38 cellular contexts compared by ENCODE assay signal in genomic region chr5:123113136-123113535, GRCh38. TPM values are rescaled to one million over a fixed set of nuclear protein-coding genes. Genes with fewer than 3 reads are reported as not detected.
"Had no signal": no experiment of that assay in that cellular context is flagged by ENCODE, and none has a peak within 500 bp of the region (broad histone marks: within the 10 kb centered on the region; RNA-seq: fewer than 3 reads in every experiment).

No MANE protein-coding gene starts in this region.

- H3K27ac ChIP-seq: body of pancreas, breast epithelium, KMS-11, Peyer's patch, SJSA1, VCaP had no signal

- H3K9me3 ChIP-seq: body of pancreas, breast epithelium, Peyer's patch, SJSA1 had no signal

- H3K4me3 ChIP-seq: body of pancreas, breast epithelium, Peyer's patch, SJSA1 had no signal

- DNase-seq: activated CD4-positive, alpha-beta T cell treated with anti-CD3 and anti-CD28 coated beads for 1 hour; activated CD4-positive, alpha-beta T cell treated with anti-CD3 and anti-CD28 coated beads for 48 hours; activated CD4-positive, alpha-beta T cell treated with anti-CD3 and anti-CD28 coated beads, Interleukin-2, amount 50 U/mL, for 4 hours; activated CD4-positive, CD25-positive, alpha-beta regulatory T cell; activated CD8-positive, alpha-beta T cell treated with anti-CD3 and anti-CD28 coated beads for 36 hours; activated effector memory CD4-positive, alpha-beta T cell treated with anti-CD3 and anti-CD28 coated beads, Interleukin-2, amount 50 U/mL, for 16 hours; activated naive CD4-positive, alpha-beta T cell; activated naive CD4-positive, alpha-beta T cell treated with anti-CD3 and anti-CD28 coated beads, Interleukin-2, amount 50 U/mL, for 16 hours; activated naive CD8-positive, alpha-beta T cell treated with anti-CD3 and anti-CD28 coated beads for 36 hours; activated T-cell treated with anti-CD3 and anti-CD28 coated beads, Interleukin-2, amount 50 U/mL, for 1 hour; activated T-cell treated with anti-CD3 and anti-CD28 coated beads, Interleukin-2, amount 50 U/mL, for 72 hours; amniotic stem cell; body of pancreas; NCI-H1092 treated with DMSO at 0.1 percent for 48 hours; NCI-H1436; NCI-H1694; NCI-H1930; NCI-H2081 treated with DMSO at 0.1 percent for 48 hours; NCI-H2171; NCI-H510A; NCI-H526; NCI-H748 treated with DMSO at 0.1 percent for 48 hours; NK-92 treated with Interleukin-12 subunit alpha and Interleukin-12 subunit beta, amount 100 ng/mL, for 24 hours; PC-3; Peyer's patch; RPMI8226; SHP77 treated with DMSO at 0.1 percent for 48 hours; SW 1271; T-helper 1 cell; T-helper 2 cell; T-helper 9 cell had no signal

- H3K36me3 ChIP-seq: breast epithelium, Peyer's patch, SJSA1 had no signal

- H3K4me1 ChIP-seq: body of pancreas, breast epithelium, Peyer's patch had no signal

- H3K27me3 ChIP-seq: body of pancreas, breast epithelium, Peyer's patch, SJSA1 had no signal

- ATAC-seq: activated CD8-positive, alpha-beta T cell treated with anti-CD3 and anti-CD28 coated beads for 36 hours; activated T-cell treated with anti-CD3 and anti-CD28 coated beads, Interleukin-2, amount 50 U/mL, for 72 hours; activated T-helper 17 cell treated with anti-CD3 and anti-CD28 coated beads, Interleukin-2, amount 50 U/mL, for 72 hours; body of pancreas; PC-3 had no signal

RNA-seq across cellular contexts. Expression of gene PRDM6, which starts 24.1 kb away (rescaled TPM):
- total RNA-seq: activated CD8-positive, alpha-beta memory T cell treated with anti-CD3 and anti-CD28 coated beads for 36 hours; activated CD8-positive, alpha-beta T cell treated with anti-CD3 and anti-CD28 coated beads for 36 hours; activated naive CD8-positive, alpha-beta T cell treated with anti-CD3 and anti-CD28 coated beads for 36 hours; LHCN-M2; PC-3 had no signal
